Comparison of ENCODE assay signal across 15 cellular contexts in genomic region chr18:50614838-50615237, GRCh38. TPM values are rescaled to one million over a fixed set of nuclear protein-coding genes. Genes with fewer than 3 reads are reported as not detected.
DNase-seq lines count a peak whose midpoint lies in the region; ATAC-seq and TF ChIP-seq lines count a peak whose summit lies in the region.
"Had no signal": no experiment of that assay in that cellular context is flagged by ENCODE, and none has a peak within 500 bp of the region (broad histone marks: within the 10 kb centered on the region; RNA-seq: fewer than 3 reads in every experiment).

No MANE protein-coding gene starts in this region.

- no peak overlapping the region for H3K4me3 ChIP-seq in fibroblast of mammary gland (ENCODE audit: control insufficient read depth, low read depth, low read length)
- H3K4me3 ChIP-seq: MG63 had no signal

- TF ChIP-seq CTCF in RWPE1 (conservative IDR thresholded peaks at IDR 0.05; ENCODE audit: low read depth) = no peak
- no peak for TF ChIP-seq CTCF in fibroblast of mammary gland (conservative IDR thresholded peaks at IDR 0.05; ENCODE audit: control insufficient read depth, insufficient read depth, low read depth, low read length)

- peak overlapping the region; percentile 70 for H3K27ac ChIP-seq in RWPE1

- no peak for ATAC-seq in HG02588 (IDR thresholded peaks at IDR 0.05; ENCODE audit: unreplicated experiment)
- ATAC-seq in HG02678 (IDR thresholded peaks at IDR 0.05; ENCODE audit: unreplicated experiment) = no peak
- ATAC-seq: T-helper 17 cell had no signal

- DNase-seq in Ammon's horn (ENCODE audit: low spot score) = peak; percentile 46
- DNase-seq in RWPE1 (ENCODE audit: low spot score) = peak; percentile 17
- peak; percentile 56 for DNase-seq in fibroblast of mammary gland (ENCODE audit: low read depth)
- DNase-seq in mucosa of gallbladder (ENCODE audit: low spot score) = peak; percentile 26
- no peak for DNase-seq in activated CD8-positive, alpha-beta memory T cell treated with anti-CD3 and anti-CD28 coated beads for 24 hours
- no peak for DNase-seq in COLO668 (lab: John Stamatoyannopoulos, UW; ENCODE audit: unreplicated experiment)
- DNase-seq: activated CD4-positive, alpha-beta T cell treated with anti-CD3 and anti-CD28 coated beads, Interleukin-2, amount 50 U/mL, for 48 hours; MG63; midbrain; NCI-H2227 treated with DMSO at 0.1 percent for 48 hours; stimulated activated CD8-positive, alpha-beta memory T cell treated with anti-CD3 and anti-CD28 coated beads, Interleukin-4, amount 100 ng/mL, for 48 hours; T-helper 17 cell had no signal

- CTCF ChIA-PET in RWPE1 (lab: Yijun Ruan, JAX) = no interaction called here

- POLR2A ChIA-PET in RWPE1 (lab: Yijun Ruan, JAX; ENCODE audit: low non-redundant PET) = no interaction called here

RNA-seq across cellular contexts. Expression of gene MAPK4, which starts 55.0 kb away (rescaled TPM):
- total RNA-seq in mucosa of gallbladder = 13.5 TPM
- total RNA-seq: osteocyte, T-helper 17 cell had no signal

Comparison
In these comparisons a context has a peak if more than half of its experiments do, and no peak if none do; other contexts are left out.
1. DNase-seq: peak in Ammon's horn (single experiment), RWPE1 (single experiment), fibroblast of mammary gland (single experiment) and mucosa of gallbladder (single experiment); none in activated CD8-positive, alpha-beta memory T cell treated with anti-CD3 and anti-CD28 coated beads for 24 hours (single experiment) and COLO668 (single experiment).